In genomic region chr2:160494243-160494642, GRCh38 we compare ENCODE assay signal across 8 cellular contexts. TPM values are rescaled to one million over a fixed set of nuclear protein-coding genes. Genes with fewer than 3 reads are reported as not detected.
A peak's percentile ranks its signal among the peaks of the same experiment; 100 is the strongest.
DNase-seq lines count a peak whose midpoint lies in the region; TF ChIP-seq lines count a peak whose summit lies in the region.

No MANE protein-coding gene starts in this region.

- H3K4me3 ChIP-seq in Caco-2 (ENCODE audit: low read depth, low read length) (peak overlapping the region; percentile 94), neuron (ENCODE audit: low read length) (peak overlapping the region; percentile 96)

- H3K36me3 Mint-ChIP-seq in Caco-2 (ENCODE audit: insufficient read depth, unreplicated experiment) (peaks cover 6% of the 10 kb centered on the region), endothelial cell (ENCODE audit: low read depth, unreplicated experiment) (peaks cover 5% of the 10 kb centered on the region)

- POLR2A ChIA-PET in Caco-2 (lab: Charles Lee): no interaction called here

- H3K9me3 ChIP-seq in Caco-2 (no peaks in the 10 kb centered on the region), neuron (ENCODE audit: low read length) (no peaks in the 10 kb centered on the region)

- H3K27me3 ChIP-seq in Caco-2 (replicated peaks; ENCODE audit: control insufficient read depth, insufficient read depth, low read length) (no peaks in the 10 kb centered on the region), neuron (ENCODE audit: insufficient read depth, low read length) (no peaks in the 10 kb centered on the region)

- H3K4me1 ChIP-seq in Caco-2: peaks cover 12% of the 10 kb centered on the region
- H3K4me1 ChIP-seq in neuron (ENCODE audit: insufficient read depth, low read length): peaks cover 23% of the 10 kb centered on the region

- BruUV-seq in Caco-2 (replicated peaks; lab: Mats Ljungman, UMichigan): TSS peak; percentile 79

- peaks cover 3% of the 10 kb centered on the region for H3K27me3 Mint-ChIP-seq in Caco-2 (ENCODE audit: insufficient read depth, unreplicated experiment)
- H3K27me3 Mint-ChIP-seq in endothelial cell (ENCODE audit: unreplicated experiment): peaks cover 6% of the 10 kb centered on the region

- intact Hi-C loops in Caco-2 (cut with micrococcal nuclease; ENCODE audit: unreplicated experiment): no loop called here

- CTCF ChIA-PET in Caco-2 (lab: Charles Lee): no interaction called here

- TF ChIP-seq CTCF in Caco-2 (IDR thresholded peaks at IDR 0.05; ENCODE audit: insufficient read depth in 1 of 2, low read depth in 1 of 2, low read length in 1 of 2, severe bottlenecking in 1 of 2, unreplicated experiment in 1 of 2): no peak
- no peak for TF ChIP-seq CTCF in endothelial cell (IDR thresholded peaks at IDR 0.05; ENCODE audit: unreplicated experiment)

- H3K36me3 ChIP-seq in Caco-2 (ENCODE audit: control insufficient read depth, insufficient read depth, low read length): no peaks in the 10 kb centered on the region
- no peaks in the 10 kb centered on the region for H3K36me3 ChIP-seq in neuron (ENCODE audit: insufficient read depth, low read length)

- peak overlapping the region; percentile 91 for H3K4me3 Mint-ChIP-seq in Caco-2 (ENCODE audit: unreplicated experiment)
- peak overlapping the region; percentile 80 for H3K4me3 Mint-ChIP-seq in endothelial cell (ENCODE audit: unreplicated experiment)

- no peaks in the 10 kb centered on the region for H3K9me3 Mint-ChIP-seq in Caco-2 (ENCODE audit: unreplicated experiment)
- no peaks in the 10 kb centered on the region for H3K9me3 Mint-ChIP-seq in endothelial cell (ENCODE audit: unreplicated experiment)

- peak overlapping the region; percentile 64 for H3K27ac Mint-ChIP-seq in Caco-2 (ENCODE audit: unreplicated experiment)
- peak overlapping the region; percentile 40 for H3K27ac Mint-ChIP-seq in endothelial cell (ENCODE audit: unreplicated experiment)

- peak overlapping the region; percentile 91 for H2AFZ ChIP-seq in neuron (ENCODE audit: low read depth, low read length)

- DNase-seq in Caco-2 (no peak), NCI-H748 treated with DMSO at 0.1 percent for 48 hours (lab: John Stamatoyannopoulos, UW) (peak; percentile 50), endothelial cell (ENCODE audit: low spot score) (peak; percentile 10), SK-N-DZ (ENCODE audit: low spot score) (no peak), hippocampal formation (lab: John Stamatoyannopoulos, UW) (no peak), MV-4-11 (lab: John Stamatoyannopoulos, UW) (no peak), NCI-H774 (lab: John Stamatoyannopoulos, UW) (no peak)

- H3K4me1 Mint-ChIP-seq in Caco-2 (ENCODE audit: low read depth, unreplicated experiment) (peaks cover 10% of the 10 kb centered on the region), endothelial cell (ENCODE audit: unreplicated experiment) (peaks cover 20% of the 10 kb centered on the region)

RNA-seq across cellular contexts. Expression of gene RBMS1, which starts 0.6 kb away (rescaled TPM):
- total RNA-seq in Caco-2 (2022): 91.9 and 92.2 TPM in 2 replicates
- 136 TPM for total RNA-seq in endothelial cell (ENCODE audit: unreplicated experiment)
- polyA plus RNA-seq in SK-N-DZ (2014; cell fraction: cytosol; rRNA removed): 69.6 and 76.4 TPM in 2 replicates
- polyA plus RNA-seq in SK-N-DZ (2014; cell fraction: nucleus; rRNA removed): 58.9 and 72.9 TPM in 2 replicates

Comparison
In these comparisons a context has a peak if more than half of its experiments do, and no peak if none do; other contexts are left out.
1. DNase-seq: peak in NCI-H748 treated with DMSO at 0.1 percent for 48 hours (single experiment) and endothelial cell (single experiment); none in Caco-2 (0 of 2), SK-N-DZ (single experiment), hippocampal formation (0 of 2), MV-4-11 (single experiment) and NCI-H774 (single experiment).